ENCODE assay signal across 5 cellular contexts in the genomic region with DNA sequence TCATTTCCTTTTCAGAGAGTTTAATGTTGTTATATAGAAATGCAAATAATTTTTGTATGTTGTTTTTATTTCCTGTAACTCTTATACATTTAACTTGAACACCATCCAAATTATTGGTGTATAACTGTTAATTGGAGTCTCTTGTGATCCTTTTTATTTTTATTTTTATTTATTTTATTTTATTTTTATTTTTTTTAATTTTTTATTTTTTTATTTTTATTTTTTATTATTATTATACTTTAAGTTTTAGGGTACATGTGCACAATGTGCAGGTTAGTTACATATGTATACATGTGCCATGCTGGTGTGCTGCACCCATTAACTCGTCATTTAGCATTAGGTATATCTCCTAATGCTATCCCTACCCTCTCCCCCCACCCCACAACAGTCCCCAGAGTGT.
A peak's percentile ranks its signal among the peaks of the same experiment; 100 is the strongest.
DNase-seq lines count a peak whose midpoint lies in the region; FAIRE-seq lines count a peak whose summit lies in the region.
"Not testable (repeated sequence)": the region's sequence is repeated elsewhere in the genome, so short reads cannot be mapped to it uniquely, and the experiment has no call there.

No MANE protein-coding gene starts in this region.

- H3K27me3 ChIP-seq in small intestine (ENCODE audit: control insufficient read depth in 2 of 2, insufficient read depth in 2 of 2, low read length in 2 of 2) = not testable (repeated sequence)

- not testable (repeated sequence) for H3K4me3 ChIP-seq in small intestine (ENCODE audit: low read depth in 1 of 2, low read length in 2 of 2)

- WGBS in small intestine, 3 donors = 22 to 89% (median 50%) methylated on average over 1 of the region's 1 CpG

- H3K27ac ChIP-seq in small intestine (ENCODE audit: low read depth in 1 of 2, low read length in 1 of 2) = not testable (repeated sequence)

- FAIRE-seq in G401.6 (lab: Jason Lieb, UNC) (peak; percentile 15), TTC549 (lab: Jason Lieb, UNC) (peak; percentile 72), colon (lab: Jason Lieb, UNC) (peak; percentile 68), frontal cortex (lab: Jason Lieb, UNC) (peak; percentile 91), small intestine (lab: Jason Lieb, UNC) (peak; percentile 44)

- H3K9me3 ChIP-seq in small intestine (ENCODE audit: control insufficient read depth, low read depth) = not testable (repeated sequence)

- not testable (repeated sequence) for H3K36me3 ChIP-seq in small intestine (ENCODE audit: control insufficient read depth in 2 of 2, insufficient read depth in 2 of 2, low read length in 2 of 2)

- DNase-seq in frontal cortex (ENCODE audit: low spot score in 2 of 2); small intestine: not testable (repeated sequence)

- not testable (repeated sequence) for H3K4me1 ChIP-seq in small intestine (ENCODE audit: control insufficient read depth in 2 of 2, insufficient read depth in 1 of 2, low read depth in 1 of 2, low read length in 1 of 2)
